ENCODE assay signal across 8 cellular contexts in genomic region chr2:27489498-27490397, GRCh38. TPM values are rescaled to one million over a fixed set of nuclear protein-coding genes. Genes with fewer than 3 reads are reported as not detected.
DNase-seq lines count a peak whose midpoint lies in the region; ATAC-seq and TF ChIP-seq lines count a peak whose summit lies in the region.

IFT172 (minus strand) TSS chr2:27489743; CDS start chr2:27489653, 90 bp downstream.

- intact Hi-C loops in OCI-LY7 (cut with micrococcal nuclease; ENCODE audit: unreplicated experiment) = no loop called here

- peak within 1 kb of the TSS; percentile 96 for H2AFZ ChIP-seq in OCI-LY7 (ENCODE audit: low read length)

- H3K36me3 ChIP-seq in OCI-LY7 (ENCODE audit: insufficient read depth, low read length) = no peaks in the 10 kb centered on the region

- BruUV-seq in OCI-LY7 (replicated peaks; lab: Mats Ljungman, UMichigan) = no TSS peak

- peak; percentile 95 for ATAC-seq in GM21528 (IDR thresholded peaks at IDR 0.05; ENCODE audit: low FRiP score, unreplicated experiment)

- H3K4me3 ChIP-seq in OCI-LY7 (ENCODE audit: low read depth, low read length, poor library complexity, severe bottlenecking) = peak within 1 kb of the TSS; percentile 72

- TF ChIP-seq CTCF in OCI-LY7 (conservative IDR thresholded peaks at IDR 0.05; ENCODE audit: low read length) = no peak

- POLR2A ChIA-PET in OCI-LY7 (lab: Charles Lee) = interaction anchor here (1.2 kb wide), 1 partner anchor 10 kb away, joined by 3 read pairs; no protein-coding TSS in a partner anchor

- H3K27ac ChIP-seq in OCI-LY7 (ENCODE audit: low read depth, low read length, poor library complexity, severe bottlenecking) = no peak within 1 kb of the TSS

- peaks cover 20% of the 10 kb centered on the region for H3K4me1 ChIP-seq in OCI-LY7 (ENCODE audit: insufficient read depth, low read length, poor library complexity, severe bottlenecking)

- H3K4me2 ChIP-seq in OCI-LY7 (ENCODE audit: low read length) = peak within 1 kb of the TSS; percentile 81

- DNase-seq in DMS 273 (lab: John Stamatoyannopoulos, UW; ENCODE audit: unreplicated experiment) = peak; percentile 99
- peak; percentile 93 for DNase-seq in HuH-7.5 (ENCODE audit: low spot score)
- DNase-seq in OCI-LY7 (ENCODE audit: low spot score) = peak; percentile 100
- DNase-seq in activated T-cell treated with anti-CD3 and anti-CD28 coated beads for 24 hours (ENCODE audit: low read depth) = peak; percentile 99
- peak; percentile 95 for DNase-seq in epidermal melanocyte (ENCODE audit: insufficient read length, low spot score)
- DNase-seq in midbrain (lab: John Stamatoyannopoulos, UW) = peak; percentile 97
- peak; percentile 98 to 99 for DNase-seq in stimulated activated CD8-positive, alpha-beta memory T cell treated with anti-CD3 and anti-CD28 coated beads, Interleukin-15, amount 100 ng/mL, for 48 hours (ENCODE audit: low read depth in 2 of 2)

- H3K9me2 ChIP-seq in OCI-LY7 (ENCODE audit: insufficient read depth, low read length) = no peaks in the 10 kb centered on the region

- H3K79me2 ChIP-seq in OCI-LY7 (ENCODE audit: insufficient read depth, low read depth, low read length) = no peaks in the 10 kb centered on the region

- no peaks in the 10 kb centered on the region for H3K9me3 ChIP-seq in OCI-LY7 (ENCODE audit: low read length)

- no peaks in the 10 kb centered on the region for H4K20me1 ChIP-seq in OCI-LY7 (ENCODE audit: insufficient read depth, low read length)

- CTCF ChIA-PET in OCI-LY7 (lab: Charles Lee; ENCODE audit: unreplicated experiment) = no interaction called here

RNA-seq across cellular contexts. Expression of gene IFT172, which starts in this region (rescaled TPM):
- 20.4 and 26.8 TPM in 2 replicates for total RNA-seq in OCI-LY7 (2014; rRNA removed; shearing (Covaris generic))
- total RNA-seq in OCI-LY7 (2022) = 13.7 and 13.9 TPM in 2 replicates
